ENCODE assay signal across 2 cellular contexts in the genomic region with DNA sequence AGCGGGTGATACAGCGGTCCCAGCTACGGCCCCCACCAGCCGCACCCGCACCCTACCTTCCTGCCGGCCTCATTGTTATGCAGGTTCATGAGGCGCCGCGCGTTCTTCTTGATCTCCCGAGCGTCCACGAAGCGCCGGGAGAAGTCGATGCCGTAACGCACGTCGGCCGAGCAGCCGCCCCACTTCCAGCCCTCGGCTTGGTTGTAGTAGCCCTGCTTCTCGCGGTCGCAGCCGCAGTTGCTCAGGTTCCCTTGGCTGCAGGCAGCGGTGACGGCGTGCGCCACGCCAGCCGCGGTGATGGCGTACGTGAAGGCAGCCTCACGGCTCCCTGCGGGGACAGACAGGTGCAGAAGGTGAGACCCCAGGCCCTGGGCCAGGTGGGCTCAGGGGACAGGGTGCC.
A peak's percentile ranks its signal among the peaks of the same experiment; 100 is the strongest.
TF ChIP-seq lines count a peak whose summit lies in the region.

No MANE protein-coding gene starts in this region.

TF ChIP-seq in WTC11, 78 proteins besides CTCF, POLR2A, EP300 and RAD21:
- 0 out of 2 replicates have a peak, but pooled peaks have one; percentile 39 for TF ChIP-seq RELA (CRISPR knock-in tag; IDR thresholded peaks at IDR 0.05; ENCODE audit: borderline replicate concordance)
- TF ChIP-seq, protein P1, sequence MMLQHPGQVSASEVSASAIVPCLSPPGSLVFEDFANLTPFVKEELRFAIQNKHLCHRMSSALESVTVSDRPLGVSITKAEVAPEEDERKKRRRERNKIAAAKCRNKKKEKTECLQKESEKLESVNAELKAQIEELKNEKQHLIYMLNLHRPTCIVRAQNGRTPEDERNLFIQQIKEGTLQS (CRISPR knock-in tag; conservative IDR thresholded peaks at IDR 0.05) = no peak
- no peak for TF ChIP-seq ESRRA (CRISPR knock-in tag; IDR thresholded peaks at IDR 0.05; ENCODE audit: borderline replicate concordance)
- TF ChIP-seq, protein P2, sequence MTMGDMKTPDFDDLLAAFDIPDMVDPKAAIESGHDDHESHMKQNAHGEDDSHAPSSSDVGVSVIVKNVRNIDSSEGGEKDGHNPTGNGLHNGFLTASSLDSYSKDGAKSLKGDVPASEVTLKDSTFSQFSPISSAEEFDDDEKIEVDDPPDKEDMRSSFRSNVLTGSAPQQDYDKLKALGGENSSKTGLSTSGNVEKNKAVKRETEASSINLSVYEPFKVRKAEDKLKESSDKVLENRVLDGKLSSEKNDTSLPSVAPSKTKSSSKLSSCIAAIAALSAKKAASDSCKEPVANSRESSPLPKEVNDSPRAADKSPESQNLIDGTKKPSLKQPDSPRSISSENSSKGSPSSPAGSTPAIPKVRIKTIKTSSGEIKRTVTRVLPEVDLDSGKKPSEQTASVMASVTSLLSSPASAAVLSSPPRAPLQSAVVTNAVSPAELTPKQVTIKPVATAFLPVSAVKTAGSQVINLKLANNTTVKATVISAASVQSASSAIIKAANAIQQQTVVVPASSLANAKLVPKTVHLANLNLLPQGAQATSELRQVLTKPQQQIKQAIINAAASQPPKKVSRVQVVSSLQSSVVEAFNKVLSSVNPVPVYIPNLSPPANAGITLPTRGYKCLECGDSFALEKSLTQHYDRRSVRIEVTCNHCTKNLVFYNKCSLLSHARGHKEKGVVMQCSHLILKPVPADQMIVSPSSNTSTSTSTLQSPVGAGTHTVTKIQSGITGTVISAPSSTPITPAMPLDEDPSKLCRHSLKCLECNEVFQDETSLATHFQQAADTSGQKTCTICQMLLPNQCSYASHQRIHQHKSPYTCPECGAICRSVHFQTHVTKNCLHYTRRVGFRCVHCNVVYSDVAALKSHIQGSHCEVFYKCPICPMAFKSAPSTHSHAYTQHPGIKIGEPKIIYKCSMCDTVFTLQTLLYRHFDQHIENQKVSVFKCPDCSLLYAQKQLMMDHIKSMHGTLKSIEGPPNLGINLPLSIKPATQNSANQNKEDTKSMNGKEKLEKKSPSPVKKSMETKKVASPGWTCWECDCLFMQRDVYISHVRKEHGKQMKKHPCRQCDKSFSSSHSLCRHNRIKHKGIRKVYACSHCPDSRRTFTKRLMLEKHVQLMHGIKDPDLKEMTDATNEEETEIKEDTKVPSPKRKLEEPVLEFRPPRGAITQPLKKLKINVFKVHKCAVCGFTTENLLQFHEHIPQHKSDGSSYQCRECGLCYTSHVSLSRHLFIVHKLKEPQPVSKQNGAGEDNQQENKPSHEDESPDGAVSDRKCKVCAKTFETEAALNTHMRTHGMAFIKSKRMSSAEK (CRISPR knock-in tag; IDR thresholded peaks at IDR 0.05; ENCODE audit: borderline replicate concordance) = no peak

TF ChIP-seq in H1, 55 proteins besides CTCF, POLR2A, EP300 and RAD21:
- TF ChIP-seq KDM5A (IDR thresholded peaks at IDR 0.05; ENCODE audit: low read length) = no peak
- TF ChIP-seq JUN (IDR thresholded peaks at IDR 0.05; ENCODE audit: low read depth, low read length) = no peak
- no peak for TF ChIP-seq MAFK (IDR thresholded peaks at IDR 0.05; ENCODE audit: low read depth, low read length)
- TF ChIP-seq TBP (IDR thresholded peaks at IDR 0.05; ENCODE audit: low read depth, low read length) = no peak
- TF ChIP-seq KDM1A (IDR thresholded peaks at IDR 0.05; ENCODE audit: borderline replicate concordance, low read length) = no peak
- TF ChIP-seq, protein P3, sequence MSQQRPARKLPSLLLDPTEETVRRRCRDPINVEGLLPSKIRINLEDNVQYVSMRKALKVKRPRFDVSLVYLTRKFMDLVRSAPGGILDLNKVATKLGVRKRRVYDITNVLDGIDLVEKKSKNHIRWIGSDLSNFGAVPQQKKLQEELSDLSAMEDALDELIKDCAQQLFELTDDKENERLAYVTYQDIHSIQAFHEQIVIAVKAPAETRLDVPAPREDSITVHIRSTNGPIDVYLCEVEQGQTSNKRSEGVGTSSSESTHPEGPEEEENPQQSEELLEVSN (IDR thresholded peaks at IDR 0.05) = no peak
- TF ChIP-seq POLR2AphosphoS5 (IDR thresholded peaks at IDR 0.05; ENCODE audit: low read depth, low read length) = no peak
